In the genomic region with DNA sequence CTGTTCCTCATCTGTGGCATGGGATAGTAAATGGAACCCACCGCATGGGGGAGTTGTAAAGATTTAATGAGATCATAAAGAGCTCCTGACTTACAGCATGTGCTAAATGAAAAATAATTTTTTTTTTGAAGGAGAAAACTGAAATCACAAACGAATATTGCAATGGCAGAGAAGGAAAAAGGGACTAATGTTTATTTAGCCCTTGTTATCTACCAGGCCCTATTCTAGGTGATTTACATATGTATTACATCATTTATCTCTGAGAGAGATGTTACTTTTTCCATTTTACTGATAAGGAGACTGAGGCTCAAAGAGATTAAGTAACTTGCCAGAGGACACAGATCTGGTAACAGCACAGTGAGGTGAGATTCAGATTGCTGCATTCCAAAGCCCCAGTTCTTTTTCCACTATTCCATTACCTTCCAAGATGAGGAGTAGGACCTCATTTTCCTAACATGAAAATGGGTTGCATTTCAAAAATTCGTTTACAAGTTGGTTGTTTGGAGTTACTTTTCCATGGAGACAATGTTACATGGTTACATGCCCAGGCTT, we compare ENCODE assay signal across 13 cellular contexts. TPM values are rescaled to one million over a fixed set of nuclear protein-coding genes. Genes with fewer than 3 reads are reported as not detected.
DNase-seq lines count a peak whose midpoint lies in the region; ATAC-seq and TF ChIP-seq lines count a peak whose summit lies in the region.
"Had no signal": no experiment of that assay in that cellular context is flagged by ENCODE, and none has a peak within 500 bp of the region (broad histone marks: within the 10 kb centered on the region; RNA-seq: fewer than 3 reads in every experiment).

No MANE protein-coding gene starts in this region.

- DNase-seq in GM23248 (no peak), NCI-H526 treated with DMSO at 0.1 percent for 48 hours (lab: John Stamatoyannopoulos, UW) (peak; percentile 37), choroid plexus epithelial cell (ENCODE audit: low read depth) (no peak), gastrocnemius medialis (no peak), NCI-H2196 treated with DMSO at 0.1 percent for 48 hours (lab: John Stamatoyannopoulos, UW; ENCODE audit: unreplicated experiment) (no peak), NCI-H510A (lab: John Stamatoyannopoulos, UW) (no peak)
- DNase-seq: activated CD4-positive, CD25-positive, alpha-beta regulatory T cell; effector memory CD8-positive, alpha-beta T cell; NCI-H1436 treated with DMSO at 0.1 percent for 48 hours; NCI-H524; T-cell had no signal

- H3F3A ChIP-seq in GM23248 (ENCODE audit: insufficient read depth) = peaks cover 84% of the 10 kb centered on the region

- H3K79me2 ChIP-seq in GM23248 (ENCODE audit: insufficient read depth) = peaks cover 99% of the 10 kb centered on the region

- intact Hi-C loops in gastrocnemius medialis (cut with DNase I; ENCODE audit: low total_unique reads) = no loop called here

- H3K27me3 ChIP-seq in GM23248 (replicated peaks; ENCODE audit: insufficient read depth) (no peaks in the 10 kb centered on the region), gastrocnemius medialis (no peaks in the 10 kb centered on the region)

- H3K9ac ChIP-seq in GM23248 = no peak overlapping the region; the same call in 1 of the 2 replicates
- H3K9ac ChIP-seq: KMS-11 had no signal

- in situ Hi-C loops in GM23248 (cut with MboI) = no loop called here
- in situ Hi-C loops in gastrocnemius medialis (cut with MboI; ENCODE audit: low sequenced_read_pairs in 4 of 4) = no loop called here

- H3K9me2 ChIP-seq in GM23248 (ENCODE audit: insufficient read depth) = no peaks in the 10 kb centered on the region

- peak; percentile 7 for TF ChIP-seq CTCF in choroid plexus epithelial cell (conservative IDR thresholded peaks at IDR 0.05; ENCODE audit: low read depth, low read length)
- TF ChIP-seq CTCF in gastrocnemius medialis (IDR thresholded peaks at IDR 0.05 in 4 of 5, conservative IDR thresholded peaks at IDR 0.05 in 1 of 5) = no peak

- H4K20me1 ChIP-seq in GM23248 (ENCODE audit: insufficient read depth) = peaks cover 29% of the 10 kb centered on the region

- WGBS in GM23248 (ENCODE audit: low coverage in 1 of 2, low lambda C conversion rate in 2 of 2, missing lambda C conversion rate in 2 of 2), 2 experiments = 27 to 33% methylated on average over 3 of the region's 3 CpGs

- H3K4me3 ChIP-seq in GM23248 (no peak overlapping the region), choroid plexus epithelial cell (ENCODE audit: low read depth, low read length) (no peak overlapping the region), gastrocnemius medialis (no peak overlapping the region)

- peak overlapping the region; percentile 47 for H3K27ac ChIP-seq in GM23248
- peak overlapping the region; percentile 0 to 71 (median 45) for H3K27ac ChIP-seq in gastrocnemius medialis
- H3K27ac ChIP-seq: KMS-11 had no signal

- H3K36me3 ChIP-seq in GM23248 (ENCODE audit: low read depth) (peaks cover 6% of the 10 kb centered on the region; the same call in 1 of the 2 replicates), gastrocnemius medialis (no peaks in the 10 kb centered on the region)

- no peak overlapping the region for H3K4me2 ChIP-seq in GM23248 (ENCODE audit: unreplicated experiment)
- H3K4me2 ChIP-seq: KMS-11 had no signal

- peaks cover 90% of the 10 kb centered on the region for H3K4me1 ChIP-seq in GM23248 (ENCODE audit: insufficient read depth)
- H3K4me1 ChIP-seq in gastrocnemius medialis = peaks cover 77 to 85% of the 10 kb centered on the region in 2 donors

- ATAC-seq in gastrocnemius medialis = no peak
- no peak for ATAC-seq in GM18502 (IDR thresholded peaks at IDR 0.05; ENCODE audit: poor library complexity, unreplicated experiment)
- ATAC-seq: effector memory CD8-positive, alpha-beta T cell; T-cell had no signal

- H3K9me3 ChIP-seq in GM23248 (ENCODE audit: low read depth) (no peaks in the 10 kb centered on the region), gastrocnemius medialis (no peaks in the 10 kb centered on the region)

- no peak for TF ChIP-seq POLR2A in gastrocnemius medialis (IDR thresholded peaks at IDR 0.05)

- H2AFZ ChIP-seq in GM23248 = no peak overlapping the region

RNA-seq across cellular contexts. Expression of gene VCL, which starts 28.6 kb away (rescaled TPM):
- 235 and 265 TPM in 2 replicates for total RNA-seq in GM23248 (2014; rRNA removed; shearing (Covaris generic))
- polyA plus RNA-seq in GM23248 (2016; fragmentation: Nextera tagmentation; extraction: Ambion mirVana) = 177 and 180 TPM in 2 replicates
- total RNA-seq in gastrocnemius medialis = 100 to 1,000 TPM; 129 to 299 (median 210) TPM
